Comparison of ENCODE assay signal across 20 cellular contexts in the genomic region with DNA sequence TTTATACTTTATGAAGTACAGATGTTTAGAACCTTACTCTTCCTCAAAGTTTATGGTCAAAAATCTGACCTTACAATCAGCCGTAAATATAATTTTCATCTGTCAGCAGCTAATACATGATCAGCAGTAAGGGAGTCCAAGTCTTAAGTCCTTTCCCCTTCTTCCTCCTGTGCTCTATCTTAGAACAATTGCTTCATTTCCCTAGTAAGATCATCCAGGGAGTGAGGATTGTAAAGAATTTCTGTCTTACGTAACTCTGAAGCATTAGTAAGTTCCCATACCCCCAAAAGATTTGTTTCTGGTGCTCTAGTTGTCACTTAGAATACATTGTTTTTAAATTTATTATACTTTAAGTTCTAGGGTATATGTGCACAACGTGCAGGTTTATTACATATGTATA. TPM values are rescaled to one million over a fixed set of nuclear protein-coding genes. Genes with fewer than 3 reads are reported as not detected.
DNase-seq lines count a peak whose midpoint lies in the region; ATAC-seq and TF ChIP-seq lines count a peak whose summit lies in the region.
"Had no signal": no experiment of that assay in that cellular context is flagged by ENCODE, and none has a peak within 500 bp of the region (broad histone marks: within the 10 kb centered on the region; RNA-seq: fewer than 3 reads in every experiment).

No MANE protein-coding gene starts in this region.

- no peaks in the 10 kb centered on the region for H3K9me2 ChIP-seq in PC-3 (replicated peaks; ENCODE audit: low read length)

- H3K27ac ChIP-seq in upper lobe of left lung (peak overlapping the region in 1 of 4 donors; percentile 16), PC-3 (ENCODE audit: low read length) (no peak overlapping the region)
- H3K27ac ChIP-seq: heart right ventricle had no signal

- H3K4me3 ChIP-seq in upper lobe of left lung: no peak overlapping the region
- no peak overlapping the region for H3K4me3 ChIP-seq in PC-3 (ENCODE audit: low read length)
- H3K4me3 ChIP-seq: heart right ventricle had no signal

- H2AFZ ChIP-seq in PC-3 (ENCODE audit: low read length): no peak overlapping the region

- peak overlapping the region in 4 of 7 donors; percentile 7 to 99 (median 72) for H3K27ac Mint-ChIP-seq in CD14-positive monocyte
- no peak overlapping the region for H3K27ac Mint-ChIP-seq in activated T-helper 2 cell treated with anti-CD3 and anti-CD28 coated beads, Interferon-gamma antibody, Interleukin-2, Interleukin-4, amounts not matched to agents 10 μg/mL and 5 μg/mL and 100 μg/mL, durations not matched to agents 14 hours and 24 hours and 36 hours
- H3K27ac Mint-ChIP-seq: HFFc6 had no signal

- ATAC-seq in upper lobe of left lung (ENCODE audit: low FRiP score in 2 of 2): no peak
- no peak for ATAC-seq in PC-3
- ATAC-seq: heart right ventricle had no signal

- peaks cover 0 to 3% (median 1%) of the 10 kb centered on the region in 3 donors for H3K27me3 Mint-ChIP-seq in CD14-positive monocyte (ENCODE audit: low read depth in 3 of 3)
- no peaks in the 10 kb centered on the region for H3K27me3 Mint-ChIP-seq in activated T-helper 2 cell treated with anti-CD3 and anti-CD28 coated beads, Interferon-gamma antibody, Interleukin-2, Interleukin-4, amounts not matched to agents 10 μg/mL and 5 μg/mL and 100 μg/mL, durations not matched to agents 14 hours and 24 hours and 36 hours (ENCODE audit: low read depth)

- H3K36me3 Mint-ChIP-seq in CD14-positive monocyte: peaks cover 33 to 56% of the 10 kb centered on the region in 2 donors
- peaks cover 64% of the 10 kb centered on the region for H3K36me3 Mint-ChIP-seq in activated T-helper 2 cell treated with anti-CD3 and anti-CD28 coated beads, Interferon-gamma antibody, Interleukin-2, Interleukin-4, amounts not matched to agents 10 μg/mL and 5 μg/mL and 100 μg/mL, durations not matched to agents 14 hours and 24 hours and 36 hours (ENCODE audit: low read depth)

- no peak overlapping the region for H3K4me2 ChIP-seq in PC-3 (ENCODE audit: low read length)

- no peaks in the 10 kb centered on the region for H3F3A ChIP-seq in PC-3 (ENCODE audit: low read length, unreplicated experiment)

- no TSS peak for BruUV-seq in PC-3 (replicated peaks; lab: Mats Ljungman, UMichigan)

- H3K9ac ChIP-seq in PC-3 (ENCODE audit: low read length): no peak overlapping the region

- peaks cover 3 to 20% (median 13%) of the 10 kb centered on the region in 7 donors for H3K9me3 Mint-ChIP-seq in CD14-positive monocyte
- H3K9me3 Mint-ChIP-seq in activated T-helper 2 cell treated with anti-CD3 and anti-CD28 coated beads, Interferon-gamma antibody, Interleukin-2, Interleukin-4, amounts not matched to agents 10 μg/mL and 5 μg/mL and 100 μg/mL, durations not matched to agents 14 hours and 24 hours and 36 hours: peaks cover 18% of the 10 kb centered on the region

- TF ChIP-seq EP300 in upper lobe of left lung (IDR thresholded peaks at IDR 0.05): no peak

- TF ChIP-seq POLR2A in upper lobe of left lung (IDR thresholded peaks at IDR 0.05): no peak

- CTCF ChIA-PET in PC-3 (lab: Charles Lee): no interaction called here

- intact Hi-C loops in CD14-positive monocyte (cut with micrococcal nuclease): loop anchor here (5.0 to 10.0 kb wide), 4 partner anchors 47 to 163 kb away; a partner anchor contains a TSS
- intact Hi-C loops in activated T-helper 2 cell treated with anti-CD3 and anti-CD28 coated beads, Interferon-gamma antibody, Interleukin-2, Interleukin-4, amounts not matched to agents 10 μg/mL and 5 μg/mL and 100 μg/mL, durations not matched to agents 14 hours and 24 hours and 36 hours (cut with micrococcal nuclease): loop anchor here (5.0 to 10.0 kb wide), 2 partner anchors 227 to 301 kb away; a partner anchor contains a TSS
- intact Hi-C loops in PC-3 (cut with micrococcal nuclease): loop anchor here (5.0 to 10.0 kb wide), 3 partner anchors 93 to 366 kb away; no protein-coding TSS in a partner anchor

- DNase-seq in CD14-positive monocyte (ENCODE audit: low spot score) (no peak), HCEC 1CT (peak; percentile 18), iris pigment epithelial cell (ENCODE audit: low read depth) (peak; percentile 69), upper lobe of left lung (no peak), midbrain (lab: John Stamatoyannopoulos, UW) (no peak), PC-3 (no peak), iPS-NIHi11 (ENCODE audit: low spot score) (no peak)
- no peak for DNase-seq in activated T-helper 2 cell treated with anti-CD3 and anti-CD28 coated beads, Interferon-gamma antibody, Interleukin-2, Interleukin-4, amounts not matched to agents 10 μg/mL and 5 μg/mL and 100 μg/mL, durations not matched to agents 14 hours and 24 hours and 36 hours (ENCODE audit: low spot score)
- DNase-seq: C1 segment of cervical spinal cord, heart right ventricle, HFFc6, KBM-7, NCI-H1436 treated with DMSO at 0.1 percent for 48 hours, NCI-H345 had no signal

- POLR2A ChIA-PET in PC-3 (lab: Charles Lee; ENCODE audit: unreplicated experiment): no interaction called here

- TF ChIP-seq CTCF in CD14-positive monocyte (IDR thresholded peaks at IDR 0.05): no peak
- no peak for TF ChIP-seq CTCF in upper lobe of left lung (IDR thresholded peaks at IDR 0.05)
- TF ChIP-seq CTCF in PC-3 (conservative IDR thresholded peaks at IDR 0.05; ENCODE audit: low read depth, low read length): no peak

- H3K4me1 ChIP-seq in upper lobe of left lung (peaks cover 10 to 18% (median 15%) of the 10 kb centered on the region in 4 donors), PC-3 (ENCODE audit: insufficient read depth, low read length) (peaks cover 5% of the 10 kb centered on the region; the same call in 1 of the 2 replicates)

- H3K9me3 ChIP-seq in upper lobe of left lung (peaks cover 3 to 5% (median 4%) of the 10 kb centered on the region in 4 donors), PC-3 (ENCODE audit: low read length) (peaks cover 4% of the 10 kb centered on the region; the same call in 1 of the 2 replicates)

- H3K36me3 ChIP-seq in upper lobe of left lung (peaks cover 12 to 58% (median 35%) of the 10 kb centered on the region in 4 donors), PC-3 (ENCODE audit: low read depth, low read length) (peaks cover 40% of the 10 kb centered on the region)

- peaks cover 22% of the 10 kb centered on the region for H3K79me2 ChIP-seq in PC-3 (ENCODE audit: low read length)

- H3K4me3 Mint-ChIP-seq in CD14-positive monocyte: no peak overlapping the region
- H3K4me3 Mint-ChIP-seq in activated T-helper 2 cell treated with anti-CD3 and anti-CD28 coated beads, Interferon-gamma antibody, Interleukin-2, Interleukin-4, amounts not matched to agents 10 μg/mL and 5 μg/mL and 100 μg/mL, durations not matched to agents 14 hours and 24 hours and 36 hours (ENCODE audit: low read depth): peak overlapping the region; percentile 30

- H4K20me1 ChIP-seq in PC-3 (ENCODE audit: low read length): no peaks in the 10 kb centered on the region

- H3K4me1 Mint-ChIP-seq in CD14-positive monocyte: peaks cover 19% of the 10 kb centered on the region
- H3K4me1 Mint-ChIP-seq in activated T-helper 2 cell treated with anti-CD3 and anti-CD28 coated beads, Interferon-gamma antibody, Interleukin-2, Interleukin-4, amounts not matched to agents 10 μg/mL and 5 μg/mL and 100 μg/mL, durations not matched to agents 14 hours and 24 hours and 36 hours (ENCODE audit: low read depth): peaks cover 9% of the 10 kb centered on the region

- H3K27me3 ChIP-seq in upper lobe of left lung (no peaks in the 10 kb centered on the region), PC-3 (ENCODE audit: low read length) (no peaks in the 10 kb centered on the region)
- H3K27me3 ChIP-seq: heart right ventricle had no signal

- WGBS in upper lobe of left lung, 2 donors: 86 to 87% methylated on average over 3 of the region's 3 CpGs

RNA-seq across cellular contexts. Expression of a gene that starts 2.1 kb away (rescaled TPM):
- polyA plus RNA-seq in CD14-positive monocyte: 10 to 100 TPM; 13.9 to 15.5 TPM
- 60.9 and 61.1 TPM in 2 replicates for total RNA-seq in activated T-helper 2 cell treated with anti-CD3 and anti-CD28 coated beads, Interferon-gamma antibody, Interleukin-2, Interleukin-4, amounts not matched to agents 10 μg/mL and 5 μg/mL and 100 μg/mL, durations not matched to agents 14 hours and 24 hours and 36 hours
- 10 to 100 TPM; 26.8 to 88.0 (median 40.3) TPM for total RNA-seq in upper lobe of left lung
- 35.4 and 42.4 TPM in 2 replicates for total RNA-seq in PC-3 (2014; rRNA removed)

RNA-seq across cellular contexts. Expression of a gene that starts 41.4 kb away (rescaled TPM):
- not detected for polyA plus RNA-seq in CD14-positive monocyte
- not detected in 2 replicates for total RNA-seq in activated T-helper 2 cell treated with anti-CD3 and anti-CD28 coated beads, Interferon-gamma antibody, Interleukin-2, Interleukin-4, amounts not matched to agents 10 μg/mL and 5 μg/mL and 100 μg/mL, durations not matched to agents 14 hours and 24 hours and 36 hours
- total RNA-seq in upper lobe of left lung (not detected), PC-3 (2014; rRNA removed) (not detected in 2 replicates)
- total RNA-seq: activated CD8-positive, alpha-beta memory T cell treated with anti-CD3 and anti-CD28 coated beads for 36 hours; chondrocyte; G401; heart right ventricle; HFFc6; mucosa of gallbladder; posterior vena cava; SK-MEL-5 had no signal
- polyA plus RNA-seq: heart right ventricle had no signal

RNA-seq across cellular contexts. Expression of a gene that starts 46.3 kb away (rescaled TPM):
- polyA plus RNA-seq in CD14-positive monocyte: 100 to 1,000 TPM; 200 to 224 TPM
- total RNA-seq in activated T-helper 2 cell treated with anti-CD3 and anti-CD28 coated beads, Interferon-gamma antibody, Interleukin-2, Interleukin-4, amounts not matched to agents 10 μg/mL and 5 μg/mL and 100 μg/mL, durations not matched to agents 14 hours and 24 hours and 36 hours: 176 and 196 TPM in 2 replicates
- total RNA-seq in upper lobe of left lung (100 to 1,000 TPM in 5 of 6 donors, 10 to 100 TPM in 1; 93.2 to 322 (median 204) TPM), PC-3 (2014; rRNA removed) (176 TPM in 2 replicates)

RNA-seq across cellular contexts. Expression of a gene that starts 51.9 kb away (rescaled TPM):
- polyA plus RNA-seq in CD14-positive monocyte: 10 to 100 TPM; 25.8 to 38.6 TPM
- total RNA-seq in activated T-helper 2 cell treated with anti-CD3 and anti-CD28 coated beads, Interferon-gamma antibody, Interleukin-2, Interleukin-4, amounts not matched to agents 10 μg/mL and 5 μg/mL and 100 μg/mL, durations not matched to agents 14 hours and 24 hours and 36 hours: 38.5 and 40.4 TPM in 2 replicates
- total RNA-seq in upper lobe of left lung (10 to 100 TPM; 44.0 to 76.5 (median 53.9) TPM), PC-3 (2014; rRNA removed) (16.7 and 18.5 TPM in 2 replicates)

RNA-seq across cellular contexts. Expression of a gene that starts 53.8 kb away (rescaled TPM):
- 1 to 10 TPM in 1 of 2 donors, under 1 TPM in 1; 0.28 to 1.4 TPM for polyA plus RNA-seq in CD14-positive monocyte
- 0.32 TPM in 1 of 2 replicates, not detected in the other for total RNA-seq in activated T-helper 2 cell treated with anti-CD3 and anti-CD28 coated beads, Interferon-gamma antibody, Interleukin-2, Interleukin-4, amounts not matched to agents 10 μg/mL and 5 μg/mL and 100 μg/mL, durations not matched to agents 14 hours and 24 hours and 36 hours
- total RNA-seq in upper lobe of left lung (1 to 10 TPM in 4 of 6 donors, under 1 TPM in 1, not detected in 1; 0.67 to 5.2 (median 1.2) TPM), PC-3 (2014; rRNA removed) (0.18 and 0.75 TPM in 2 replicates)
- total RNA-seq: chondrocyte had no signal

Comparison
In these comparisons a context has a peak if more than half of its experiments do, and no peak if none do; other contexts are left out.
1. DNase-seq: peak in HCEC 1CT (single experiment) and iris pigment epithelial cell (single experiment); none in CD14-positive monocyte (single experiment), activated T-helper 2 cell treated with anti-CD3 and anti-CD28 coated beads, Interferon-gamma antibody, Interleukin-2, Interleukin-4, amounts not matched to agents 10 μg/mL and 5 μg/mL and 100 μg/mL, durations not matched to agents 14 hours and 24 hours and 36 hours (single experiment), upper lobe of left lung (0 of 2), midbrain (single experiment), PC-3 (single experiment) and iPS-NIHi11 (single experiment).